Comparison of ENCODE assay signal across 31 cellular contexts in genomic region chr13:51768976-51769375, GRCh38. TPM values are rescaled to one million over a fixed set of nuclear protein-coding genes. Genes with fewer than 3 reads are reported as not detected.
A peak's percentile ranks its signal among the peaks of the same experiment; 100 is the strongest.
DNase-seq lines count a peak whose midpoint lies in the region; ATAC-seq, FAIRE-seq and TF ChIP-seq lines count a peak whose summit lies in the region.
"Had no signal": no experiment of that assay in that cellular context is flagged by ENCODE, and none has a peak within 500 bp of the region (broad histone marks: within the 10 kb centered on the region; RNA-seq: fewer than 3 reads in every experiment).

No MANE protein-coding gene starts in this region.

- ATAC-seq in HepG2 (no peak), right lobe of liver (no peak), right cardiac atrium (no peak), GM21717 (IDR thresholded peaks at IDR 0.05; ENCODE audit: unreplicated experiment) (no peak)
- ATAC-seq: activated T-cell treated with anti-CD3 and anti-CD28 coated beads, Interleukin-2, amount 50 U/mL, for 4 hours; left colon; naive thymus-derived CD4-positive, alpha-beta T cell had no signal

- H2AFZ ChIP-seq in HepG2 (ENCODE audit: low read length) = no peak overlapping the region
- no peak overlapping the region for H2AFZ ChIP-seq in neural progenitor cell (replicated peaks)

- H3K4me1 ChIP-seq in HepG2 (ENCODE audit: insufficient read depth, low read length) (peaks cover 35% of the 10 kb centered on the region), right lobe of liver (no peaks in the 10 kb centered on the region), right cardiac atrium (ENCODE audit: control insufficient read depth, insufficient read depth, low read length) (peaks cover 21% of the 10 kb centered on the region), stomach smooth muscle (ENCODE audit: control insufficient read depth, insufficient read depth, low read length) (peaks cover 15% of the 10 kb centered on the region), neural progenitor cell (no peaks in the 10 kb centered on the region)

- H3K4me3 Mint-ChIP-seq in mesothelial cell of epicardium (no peak overlapping the region), neural progenitor cell (no peak overlapping the region)
- H3K4me3 Mint-ChIP-seq: activated T-cell treated with anti-CD3 and anti-CD28 coated beads, Interleukin-2, amount 50 U/mL, for 4 hours; naive thymus-derived CD4-positive, alpha-beta T cell had no signal

- H3K27ac Mint-ChIP-seq in mesothelial cell of epicardium (no peak overlapping the region), neural progenitor cell (no peak overlapping the region)

- DNase-seq in HepG2 (ENCODE audit: low spot score) (no peak), right lobe of liver (no peak), right cardiac atrium (peak in 2 of 3 donors; percentile 54 to 60), mesothelial cell of epicardium (ENCODE audit: low spot score in 2 of 2, unreplicated experiment in 2 of 2) (no peak), neural progenitor cell (ENCODE audit: low spot score) (no peak)
- DNase-seq: activated CD8-positive, alpha-beta memory T cell treated with anti-CD3 and anti-CD28 coated beads for 24 hours; activated naive CD4-positive, alpha-beta T cell treated with Interleukin-2 at 50 U/mL for 16 hours; activated T-cell treated with anti-CD3 and anti-CD28 coated beads, Interleukin-2, amount 50 U/mL, for 4 hours; Caco-2; cortex of kidney; DMS79; GF-D8; GOT3; KG1; left colon; naive thymus-derived CD4-positive, alpha-beta T cell; NCI-H1436; NCI-H2107; NCI-H510A treated with DMSO at 0.1 percent for 48 hours; occipital lobe; retina; stimulated activated CD4-positive, alpha-beta T cell treated with anti-CD3 and anti-CD28 coated beads, Interleukin-4, amount 100 ng/mL, for 4 hours; stimulated activated naive CD4-positive, alpha-beta T cell treated with Interleukin-2 at 50 U/mL for 16 hours had no signal

- CTCF ChIA-PET in HepG2 (lab: Yijun Ruan, JAX; ENCODE audit: low intra/inter-chr PET ratio, low total read pairs) = no interaction called here

- H3K36me3 ChIP-seq in HepG2 (replicated peaks in 1 of 2; ENCODE audit: control insufficient read depth in 1 of 2, insufficient read depth in 2 of 2, low read length in 2 of 2) (peaks cover 3 to 14% of the 10 kb centered on the region in 2 experiments; a peak in 3 of 5 replicates), right lobe of liver (no peaks in the 10 kb centered on the region), stomach smooth muscle (ENCODE audit: control insufficient read depth in 2 of 2, insufficient read depth in 2 of 2, low read length in 2 of 2) (peaks cover 9 to 18% of the 10 kb centered on the region in 2 donors), neural progenitor cell (no peaks in the 10 kb centered on the region)

- peaks cover 7% of the 10 kb centered on the region for H3F3A ChIP-seq in neural progenitor cell (ENCODE audit: low read depth)

- no peaks in the 10 kb centered on the region for H4K20me1 ChIP-seq in HepG2 (ENCODE audit: insufficient read depth, low read length)
- no peaks in the 10 kb centered on the region for H4K20me1 ChIP-seq in neural progenitor cell (ENCODE audit: low read depth)

- POLR2A ChIA-PET in HepG2 (lab: Yijun Ruan, JAX) = no interaction called here

- H3K27me3 Mint-ChIP-seq in mesothelial cell of epicardium (ENCODE audit: low read depth) (no peaks in the 10 kb centered on the region), neural progenitor cell (ENCODE audit: insufficient read depth, low read depth) (peaks cover 17% of the 10 kb centered on the region)
- H3K27me3 Mint-ChIP-seq: naive thymus-derived CD4-positive, alpha-beta T cell had no signal

- TF ChIP-seq EP300 in HepG2 (IDR thresholded peaks at IDR 0.05; ENCODE audit: low read depth in 2 of 2, low read length in 2 of 2) (no peak), HepG2 (CRISPR knock-in tag; IDR thresholded peaks at IDR 0.05; ENCODE audit: borderline replicate concordance) (no peak)

- H3K27ac ChIP-seq in HepG2 (ENCODE audit: extremely low read length, insufficient read depth, low read length) (no peak overlapping the region), right lobe of liver (no peak overlapping the region), right cardiac atrium (ENCODE audit: low read length) (peak overlapping the region; percentile 69), stomach smooth muscle (ENCODE audit: low read length) (peak overlapping the region; percentile 37), neural progenitor cell (no peak overlapping the region)
- H3K27ac ChIP-seq: SJSA1 had no signal

- BruUV-seq in HepG2 (replicated peaks; lab: Mats Ljungman, UMichigan) = no TSS peak

- FAIRE-seq in HepG2 (lab: Jason Lieb, UNC) = no peak
- FAIRE-seq: endometrium, GM18507 had no signal

- TF ChIP-seq RAD21 in HepG2 (CRISPR knock-in tag; IDR thresholded peaks at IDR 0.05) = no peak

- H3K4me3 ChIP-seq in HepG2 (replicated peaks in 1 of 3; ENCODE audit: insufficient read depth in 1 of 3, low read depth in 2 of 3, low read length in 3 of 3) (no peak overlapping the region), right lobe of liver (no peak overlapping the region), right cardiac atrium (ENCODE audit: low read length) (no peak overlapping the region), stomach smooth muscle (ENCODE audit: low read length in 2 of 2) (no peak overlapping the region), neural progenitor cell (no peak overlapping the region)
- H3K4me3 ChIP-seq: adrenal gland; BLaER1 treated with 17β-estradiol and CSF1 and Interleukin-3, amounts not matched to agents 10 nM and 100 nM; Peyer's patch; SJSA1 had no signal

- H3K27me3 ChIP-seq in HepG2 (ENCODE audit: control insufficient read depth in 1 of 2, insufficient read depth in 2 of 2, low read length in 2 of 2) (no peaks in the 10 kb centered on the region), right lobe of liver (no peaks in the 10 kb centered on the region), right cardiac atrium (ENCODE audit: control insufficient read depth, insufficient read depth) (no peaks in the 10 kb centered on the region), stomach smooth muscle (ENCODE audit: control insufficient read depth in 1 of 2, insufficient read depth in 2 of 2, low read length in 2 of 2) (no peaks in the 10 kb centered on the region), neural progenitor cell (no peaks in the 10 kb centered on the region)
- H3K27me3 ChIP-seq: adrenal gland; BLaER1 treated with 17β-estradiol and CSF1 and Interleukin-3, amounts not matched to agents 10 nM and 100 nM; Peyer's patch; SJSA1 had no signal

- no peaks in the 10 kb centered on the region for H3K9me3 Mint-ChIP-seq in mesothelial cell of epicardium
- H3K9me3 Mint-ChIP-seq in neural progenitor cell = no peaks in the 10 kb centered on the region
- H3K9me3 Mint-ChIP-seq: activated T-cell treated with anti-CD3 and anti-CD28 coated beads, Interleukin-2, amount 50 U/mL, for 4 hours; naive thymus-derived CD4-positive, alpha-beta T cell had no signal

- H3K79me2 ChIP-seq in HepG2 (ENCODE audit: insufficient read depth, low read length) (no peaks in the 10 kb centered on the region), neural progenitor cell (ENCODE audit: low read depth) (no peaks in the 10 kb centered on the region)

- H3K4me2 ChIP-seq in HepG2 (ENCODE audit: low read depth, low read length) = no peak overlapping the region
- H3K4me2 ChIP-seq in neural progenitor cell = no peak overlapping the region
- H3K4me2 ChIP-seq: BLaER1 treated with 17β-estradiol and CSF1 and Interleukin-3, amounts not matched to agents 10 nM and 100 nM had no signal

- WGBS in HepG2 (ENCODE audit: low lambda C conversion rate) = 93% methylated on average over 12 of the region's 19 CpGs
- WGBS in right lobe of liver (ENCODE audit: insufficient coverage, low coverage, low lambda C conversion rate, missing lambda C conversion rate) = 90% methylated on average over 6 of the region's 19 CpGs
- 88% methylated on average over 19 of the region's 19 CpGs for WGBS in right cardiac atrium

- no peak for TF ChIP-seq CTCF in HepG2 (CRISPR knock-in tag; IDR thresholded peaks at IDR 0.05)
- no peak for TF ChIP-seq CTCF in right lobe of liver (IDR thresholded peaks at IDR 0.05)
- no peak for TF ChIP-seq CTCF in mesothelial cell of epicardium (IDR thresholded peaks at IDR 0.05; ENCODE audit: unreplicated experiment)
- TF ChIP-seq CTCF in neural progenitor cell (IDR thresholded peaks at IDR 0.05) = no peak

- intact Hi-C loops in HepG2 (cut with micrococcal nuclease; ENCODE audit: unreplicated experiment) = no loop called here
- intact Hi-C loops in right lobe of liver (cut with DNase I) = no loop called here
- intact Hi-C loops in right cardiac atrium (cut with DNase I) = no loop called here

- H3K9ac ChIP-seq in HepG2 (ENCODE audit: insufficient read depth, low read depth, low read length) (no peak overlapping the region), stomach smooth muscle (ENCODE audit: low read length in 2 of 2) (no peak overlapping the region), neural progenitor cell (no peak overlapping the region)
- H3K9ac ChIP-seq: BLaER1 treated with 17β-estradiol and CSF1 and Interleukin-3, amounts not matched to agents 10 nM and 100 nM had no signal

- no peaks in the 10 kb centered on the region for H3K9me3 ChIP-seq in HepG2 (ENCODE audit: low read length)
- H3K9me3 ChIP-seq in right lobe of liver = no peaks in the 10 kb centered on the region
- no peaks in the 10 kb centered on the region for H3K9me3 ChIP-seq in right cardiac atrium (ENCODE audit: control insufficient read depth, low read length)
- no peaks in the 10 kb centered on the region for H3K9me3 ChIP-seq in stomach smooth muscle (ENCODE audit: control insufficient read depth in 2 of 2, low read length in 2 of 2)
- H3K9me3 ChIP-seq in neural progenitor cell (ENCODE audit: low read depth) = no peaks in the 10 kb centered on the region
- H3K9me3 ChIP-seq: adrenal gland; BLaER1 treated with 17β-estradiol and CSF1 and Interleukin-3, amounts not matched to agents 10 nM and 100 nM; Caco-2; Peyer's patch; SJSA1 had no signal

- TF ChIP-seq POLR2A in HepG2 (IDR thresholded peaks at IDR 0.05; ENCODE audit: insufficient read depth in 1 of 2, low read depth in 2 of 2, low read length in 2 of 2) (no peak), right lobe of liver (IDR thresholded peaks at IDR 0.05) (no peak)

- H3K36me3 Mint-ChIP-seq in mesothelial cell of epicardium (peaks cover 4% of the 10 kb centered on the region), neural progenitor cell (peaks cover 19% of the 10 kb centered on the region)

- H3K4me1 Mint-ChIP-seq in mesothelial cell of epicardium = no peaks in the 10 kb centered on the region
- H3K4me1 Mint-ChIP-seq in neural progenitor cell = peaks cover 18% of the 10 kb centered on the region

- in situ Hi-C loops in HepG2 (cut with HindIII; ENCODE audit: extremely low pct_ligation_motif_present, low pct_unique_long_range_greater_than_20kb) = no loop called here

RNA-seq across cellular contexts. Expression of gene DHRS12, which starts 35.0 kb away (rescaled TPM):
- 4.8 and 7.2 TPM in 2 replicates for total RNA-seq in HepG2 (2016; rRNA removed; fragmentation: Illumina TruSeq; extraction: Trizol)
- 8.8 and 10.5 TPM in 2 replicates for total RNA-seq in HepG2 (2016; cell fraction: cytosol; rRNA removed; fragmentation: Illumina TruSeq; extraction: Trizol; ENCODE audit: low read depth)
- total RNA-seq in HepG2 (2016; cell fraction: insoluble cytoplasmic fraction; rRNA removed; fragmentation: Illumina TruSeq; extraction: Trizol) = 5.6 and 5.7 TPM in 2 replicates
- total RNA-seq in HepG2 (2016; cell fraction: membrane; rRNA removed; fragmentation: Illumina TruSeq; extraction: Trizol) = 9.1 and 14.0 TPM in 2 replicates
- 6.7 TPM in 2 replicates for total RNA-seq in HepG2 (2016; cell fraction: nucleus; rRNA removed; fragmentation: Illumina TruSeq; extraction: Trizol)
- polyA plus RNA-seq in HepG2 (2011; rRNA removed) = 8.4 and 12.7 TPM in 2 replicates
- polyA plus RNA-seq in HepG2 (2011; cell fraction: cytosol; rRNA removed) = 7.3 and 8.0 TPM in 2 replicates
- 19.6 and 21.8 TPM in 2 replicates for polyA plus RNA-seq in HepG2 (2011; cell fraction: nucleus; rRNA removed)
- 10.8 and 12.0 TPM in 2 replicates for polyA plus RNA-seq in HepG2 (2012)
- 15.2 and 25.5 TPM in 2 replicates for polyA plus RNA-seq in HepG2 (2016; cell fraction: cytosol; fragmentation: Illumina TruSeq; extraction: Trizol; ENCODE audit: low read depth)
- polyA plus RNA-seq in HepG2 (2016; cell fraction: insoluble cytoplasmic fraction; fragmentation: Illumina TruSeq; extraction: Trizol; ENCODE audit: low read depth) = 8.8 and 9.3 TPM in 2 replicates
- 15.3 and 19.6 TPM in 2 replicates for polyA plus RNA-seq in HepG2 (2016; cell fraction: membrane; fragmentation: Illumina TruSeq; extraction: Trizol; ENCODE audit: low read depth)
- 14.9 and 17.8 TPM in 2 replicates for polyA plus RNA-seq in HepG2 (2016; cell fraction: nucleus; fragmentation: Illumina TruSeq; extraction: Trizol; ENCODE audit: insufficient read depth, low read depth)
- polyA minus RNA-seq in HepG2 (2011; rRNA and poly(A)+ RNA removed; ENCODE audit: low replicate concordance) = 0.89 and 5.4 TPM in 2 replicates
- polyA minus RNA-seq in HepG2 (2011; cell fraction: cytosol; rRNA and poly(A)+ RNA removed) = 2.5 and 5.0 TPM in 2 replicates
- 12.2 and 18.3 TPM in 2 replicates for polyA minus RNA-seq in HepG2 (2011; cell fraction: nucleus; rRNA and poly(A)+ RNA removed)
- total RNA-seq in right lobe of liver = 10 to 100 TPM; 10.2 to 17.6 (median 12.4) TPM
- total RNA-seq in right cardiac atrium = 10 to 100 TPM; 11.1 to 13.6 (median 12.2) TPM
- 16.5 TPM for polyA plus RNA-seq in right cardiac atrium
- 14.4 to 17.3 TPM (median 16.0 TPM) in 3 replicates for total RNA-seq in mesothelial cell of epicardium
- total RNA-seq in neural progenitor cell (ENCODE audit: low replicate concordance) = 5.2 and 7.6 TPM in 2 replicates

Comparison
In these comparisons a context has a peak if more than half of its experiments do, and no peak if none do; other contexts are left out.
1. DNase-seq: peak in right cardiac atrium (2 of 3); none in HepG2 (single experiment), right lobe of liver (0 of 3), mesothelial cell of epicardium (0 of 2) and neural progenitor cell (single experiment).
2. H3K27ac ChIP-seq: peak in right cardiac atrium (single experiment) and stomach smooth muscle (single experiment); none in HepG2 (single experiment), right lobe of liver (0 of 3) and neural progenitor cell (single experiment).